ENCODE assay signal across 8 cellular contexts in the genomic region with DNA sequence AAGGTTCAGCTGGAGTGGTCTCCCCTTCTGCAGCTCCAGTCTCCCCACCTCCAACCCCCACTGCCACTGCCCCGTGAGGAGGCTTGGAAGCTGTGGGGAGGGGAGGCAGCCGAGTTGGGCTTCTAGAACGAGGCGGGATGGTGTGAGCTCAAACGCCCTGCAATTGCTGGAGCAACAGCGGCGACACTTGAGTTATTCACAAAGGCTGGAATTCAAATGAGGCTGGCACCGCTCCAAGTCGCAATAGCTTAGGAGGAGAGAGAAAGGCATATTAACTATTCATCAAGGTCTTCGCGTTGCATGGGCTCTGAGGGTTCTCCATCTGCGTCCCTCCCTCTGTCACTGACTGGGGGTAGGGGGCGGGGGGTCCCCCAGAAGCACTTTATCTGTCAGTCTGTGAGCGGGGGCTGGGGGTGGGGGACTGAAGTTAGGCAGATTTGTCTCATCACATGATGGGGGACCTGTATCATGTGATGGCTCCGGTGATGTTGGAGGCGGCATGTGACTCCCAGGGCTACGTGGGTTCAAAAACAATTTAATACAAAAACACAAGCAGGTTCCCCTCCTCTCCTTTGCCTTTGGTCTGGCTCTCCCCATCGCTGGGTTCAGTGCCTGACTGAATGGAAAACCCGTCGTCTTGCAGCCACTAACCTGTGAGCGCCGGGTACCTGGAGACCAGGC.
DNase-seq lines count a peak whose midpoint lies in the region; ATAC-seq and TF ChIP-seq lines count a peak whose summit lies in the region.

No MANE protein-coding gene starts in this region.

- POLR2A ChIA-PET in Caco-2 (lab: Charles Lee): no interaction called here

- no peak for TF ChIP-seq CTCF in Caco-2 (IDR thresholded peaks at IDR 0.05; ENCODE audit: insufficient read depth in 1 of 2, low read depth in 1 of 2, low read length in 1 of 2, severe bottlenecking in 1 of 2, unreplicated experiment in 1 of 2)

- H3K9me3 Mint-ChIP-seq in Caco-2 (ENCODE audit: unreplicated experiment): no peaks in the 10 kb centered on the region
- no peaks in the 10 kb centered on the region for H3K9me3 Mint-ChIP-seq in activated naive CD8-positive, alpha-beta T cell treated with anti-CD3 and anti-CD28 coated beads for 36 hours

- DNase-seq in Caco-2 (no peak), NCI-H1048 (lab: John Stamatoyannopoulos, UW) (peak; percentile 36), left ventricle myocardium superior (peak; percentile 62), posterior vena cava (ENCODE audit: low spot score) (peak; percentile 90), HuH-7 (ENCODE audit: low spot score) (no peak)
- DNase-seq in activated naive CD8-positive, alpha-beta T cell treated with anti-CD3 and anti-CD28 coated beads for 36 hours: peak; percentile 3

- H3K4me1 Mint-ChIP-seq in Caco-2 (ENCODE audit: low read depth, unreplicated experiment): peaks cover 20% of the 10 kb centered on the region
- peaks cover 13% of the 10 kb centered on the region for H3K4me1 Mint-ChIP-seq in activated naive CD8-positive, alpha-beta T cell treated with anti-CD3 and anti-CD28 coated beads for 36 hours

- ATAC-seq in left ventricle myocardium superior: peak; percentile 58
- no peak for ATAC-seq in HG02852 (IDR thresholded peaks at IDR 0.05; ENCODE audit: unreplicated experiment)
- ATAC-seq in GM18907 (IDR thresholded peaks at IDR 0.05; ENCODE audit: unreplicated experiment): no peak

- CTCF ChIA-PET in Caco-2 (lab: Charles Lee): no interaction called here

- H3K36me3 Mint-ChIP-seq in Caco-2 (ENCODE audit: insufficient read depth, unreplicated experiment): no peaks in the 10 kb centered on the region
- no peaks in the 10 kb centered on the region for H3K36me3 Mint-ChIP-seq in activated naive CD8-positive, alpha-beta T cell treated with anti-CD3 and anti-CD28 coated beads for 36 hours

- H3K27me3 ChIP-seq in Caco-2 (replicated peaks; ENCODE audit: control insufficient read depth, insufficient read depth, low read length): no peaks in the 10 kb centered on the region; the same call in 1 of the 2 replicates

- no peaks in the 10 kb centered on the region for H3K36me3 ChIP-seq in Caco-2 (ENCODE audit: control insufficient read depth, insufficient read depth, low read length)

- H3K27ac Mint-ChIP-seq in Caco-2 (ENCODE audit: unreplicated experiment): no peak overlapping the region
- no peak overlapping the region for H3K27ac Mint-ChIP-seq in activated naive CD8-positive, alpha-beta T cell treated with anti-CD3 and anti-CD28 coated beads for 36 hours

- peak overlapping the region; percentile 63 for H3K4me3 Mint-ChIP-seq in Caco-2 (ENCODE audit: unreplicated experiment)
- H3K4me3 Mint-ChIP-seq in activated naive CD8-positive, alpha-beta T cell treated with anti-CD3 and anti-CD28 coated beads for 36 hours: peak overlapping the region; percentile 55

- no peaks in the 10 kb centered on the region for H3K9me3 ChIP-seq in Caco-2

- BruUV-seq in Caco-2 (replicated peaks; lab: Mats Ljungman, UMichigan): no TSS peak

- peaks cover 44% of the 10 kb centered on the region for H3K27me3 Mint-ChIP-seq in Caco-2 (ENCODE audit: insufficient read depth, unreplicated experiment)
- peaks cover 62% of the 10 kb centered on the region for H3K27me3 Mint-ChIP-seq in activated naive CD8-positive, alpha-beta T cell treated with anti-CD3 and anti-CD28 coated beads for 36 hours

- no peak overlapping the region for H3K4me3 ChIP-seq in Caco-2 (ENCODE audit: low read depth, low read length)

- intact Hi-C loops in Caco-2 (cut with micrococcal nuclease; ENCODE audit: unreplicated experiment): no loop called here
- intact Hi-C loops in left ventricle myocardium superior (cut with micrococcal nuclease): no loop called here
- intact Hi-C loops in posterior vena cava (cut with DNase I): no loop called here

- H3K4me1 ChIP-seq in Caco-2: no peaks in the 10 kb centered on the region

Comparison
In these comparisons a context has a peak if more than half of its experiments do, and no peak if none do; other contexts are left out.
1. DNase-seq: peak in NCI-H1048 (single experiment), activated naive CD8-positive, alpha-beta T cell treated with anti-CD3 and anti-CD28 coated beads for 36 hours (single experiment), left ventricle myocardium superior (single experiment) and posterior vena cava (single experiment); none in Caco-2 (0 of 2) and HuH-7 (single experiment).